In genomic region chr3:179652467-179653105, GRCh38 we compare ENCODE assay signal across 8 cellular contexts. TPM values are rescaled to one million over a fixed set of nuclear protein-coding genes. Genes with fewer than 3 reads are reported as not detected.
DNase-seq lines count a peak whose midpoint lies in the region; ATAC-seq and TF ChIP-seq lines count a peak whose summit lies in the region.

USP13 (plus strand) TSS chr3:179653040; CDS start chr3:179653226, 186 bp downstream.

- peak within 1 kb of the TSS; percentile 84 for H3K4me3 ChIP-seq in lung

- H3K4me1 ChIP-seq in lung (ENCODE audit: control insufficient read depth in 2 of 2, insufficient read depth in 2 of 2, low read length in 2 of 2): peaks cover 1 to 6% of the 10 kb centered on the region in 2 donors

- ATAC-seq in HG03354 (IDR thresholded peaks at IDR 0.05; ENCODE audit: poor library complexity, severe bottlenecking, unreplicated experiment) (peak; percentile 73), lung (ENCODE audit: insufficient read depth, low FRiP score) (peak; percentile 70)

- peak; percentile 55 for TF ChIP-seq POLR2A in GM19193 (IDR thresholded peaks at IDR 0.05; ENCODE audit: extremely low read depth, insufficient read depth, insufficient read length)

- no peaks in the 10 kb centered on the region for H3K27me3 ChIP-seq in lung (ENCODE audit: control insufficient read depth, insufficient read depth)

- H3K9me3 ChIP-seq in lung (ENCODE audit: control insufficient read depth in 2 of 2, insufficient read depth in 1 of 2, low read length in 1 of 2): no peaks in the 10 kb centered on the region

- no peaks in the 10 kb centered on the region for H3K36me3 ChIP-seq in lung (ENCODE audit: control insufficient read depth in 2 of 2, insufficient read depth in 2 of 2, low read length in 2 of 2)

- H3K27ac ChIP-seq in lung (ENCODE audit: low read depth in 1 of 2, low read length in 1 of 2): peak within 1 kb of the TSS; percentile 93 to 95

- 1% methylated on average over 42 to 58 of the region's 58 CpGs for WGBS in lung, 2 donors

- TF ChIP-seq CTCF in lung (IDR thresholded peaks at IDR 0.05; ENCODE audit: control extremely low read depth, extremely low read depth): no peak

- DNase-seq in C1 segment of cervical spinal cord (lab: John Stamatoyannopoulos, UW): peak in 13 of 14 donors; percentile 41 to 88 (median 78)
- peak; percentile 45 to 89 for DNase-seq in NCI-H526 (lab: John Stamatoyannopoulos, UW)
- DNase-seq in activated CD4-positive, alpha-beta T cell treated with anti-CD3 and anti-CD28 coated beads, Interleukin-2, amount 50 U/mL, for 4 hours: peak; percentile 37 to 48
- peak; percentile 50 for DNase-seq in effector CD4-positive, alpha-beta T cell
- peak; percentile 58 for DNase-seq in lung (ENCODE audit: low spot score)
- peak; percentile 17 to 39 (median 33) for DNase-seq in stimulated activated CD4-positive, alpha-beta T cell treated with anti-CD3 and anti-CD28 coated beads, TNF-alpha, amount 100 ng/mL, for 4 hours (ENCODE audit: low read depth in 3 of 3)

RNA-seq across cellular contexts. Expression of gene USP13, which starts in this region (rescaled TPM):
- 10 to 100 TPM; 14.9 to 25.2 TPM for total RNA-seq in lung
- polyA plus RNA-seq in lung: 1 to 10 TPM; 4.3 to 5.9 TPM

Comparison
In these comparisons a context has a peak if more than half of its experiments do, and no peak if none do; other contexts are left out.
1. Peak in every context shown above with its lines: DNase-seq, ATAC-seq, H3K4me3 ChIP-seq and H3K27ac ChIP-seq.